In the genomic region with DNA sequence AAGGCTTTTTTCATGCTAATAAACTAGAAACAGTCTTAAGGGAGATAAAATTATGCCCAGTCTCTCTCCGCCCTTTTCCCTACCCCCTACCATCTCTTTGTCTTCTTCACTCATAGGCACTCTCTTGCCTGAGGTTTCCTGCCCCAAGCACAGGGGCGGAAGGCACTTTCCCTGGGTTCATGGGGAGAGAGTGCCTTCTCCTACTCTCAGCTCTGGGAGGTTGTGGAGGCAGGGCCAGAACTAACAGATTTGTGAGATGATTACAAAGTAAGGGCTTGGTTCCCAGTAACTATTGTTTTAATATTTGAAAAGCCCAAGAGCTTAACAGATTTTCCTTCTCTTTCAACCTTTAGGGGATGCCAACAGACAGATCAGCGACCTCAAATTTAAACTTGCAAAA, we compare ENCODE assay signal across 16 cellular contexts.
"Had no signal": no experiment of that assay in that cellular context is flagged by ENCODE, and none has a peak within 500 bp of the region (broad histone marks: within the 10 kb centered on the region; RNA-seq: fewer than 3 reads in every experiment).

No MANE protein-coding gene starts in this region.

- H3K27me3 Mint-ChIP-seq: naive thymus-derived CD8-positive, alpha-beta T cell had no signal

- H3K4me3 ChIP-seq: adrenal gland, dorsolateral prefrontal cortex, heart left ventricle, psoas muscle, SJCRH30, tibial nerve had no signal

- H3K27me3 ChIP-seq: adrenal gland, dorsolateral prefrontal cortex, heart left ventricle, SJCRH30, tibial nerve had no signal

- H3K9me3 Mint-ChIP-seq: naive thymus-derived CD8-positive, alpha-beta T cell had no signal

- H3K9me3 ChIP-seq: adrenal gland, heart left ventricle, psoas muscle, SJCRH30, tibial nerve had no signal

- H3K4me1 ChIP-seq: adrenal gland, psoas muscle, SJCRH30, tibial nerve had no signal

- H3K27ac ChIP-seq: adrenal gland, dorsolateral prefrontal cortex, psoas muscle, SJCRH30 had no signal

- H3K4me3 Mint-ChIP-seq: naive thymus-derived CD8-positive, alpha-beta T cell had no signal

- DNase-seq: activated gamma-delta T cell treated with Interleukin-2 at 50 U/mL for 16 hours; activated T-cell treated with anti-CD3 and anti-CD28 coated beads, Interleukin-2, amount 50 U/mL, for 1 hour; adrenal gland; dorsolateral prefrontal cortex; foreskin melanocyte; heart left ventricle; left colon; naive thymus-derived CD8-positive, alpha-beta T cell; nucleus accumbens; psoas muscle; RPMI8226; SJCRH30; stimulated activated CD4-positive, alpha-beta T cell treated with anti-CD3 and anti-CD28 coated beads, Interleukin-15, amount 100 ng/mL, for 24 hours; stimulated activated CD4-positive, alpha-beta T cell treated with anti-CD3 and anti-CD28 coated beads, Interleukin-4, amount 100 ng/mL, for 24 hours; SW 1271 had no signal
